In the genomic region with DNA sequence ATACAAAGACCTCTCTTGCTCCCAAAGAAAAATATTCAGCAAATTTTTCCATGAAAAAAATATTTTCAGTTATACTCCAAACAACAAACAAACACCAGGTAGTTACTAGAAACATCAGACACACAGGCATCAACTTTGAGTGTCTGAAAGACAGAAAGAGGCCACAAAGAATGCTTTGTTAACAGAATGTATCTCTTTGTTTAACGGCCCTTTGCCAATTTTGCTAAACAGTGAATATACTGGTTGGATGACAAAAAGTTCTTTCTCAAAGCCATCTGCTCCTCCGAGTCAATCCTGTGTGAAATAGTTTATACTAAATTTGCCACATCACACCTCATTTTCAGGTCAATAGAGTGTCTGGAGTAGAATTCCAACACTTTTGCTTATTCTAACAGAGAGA, we compare ENCODE assay signal across 16 cellular contexts.
DNase-seq lines count a peak whose midpoint lies in the region.
"Had no signal": no experiment of that assay in that cellular context is flagged by ENCODE, and none has a peak within 500 bp of the region (broad histone marks: within the 10 kb centered on the region; RNA-seq: fewer than 3 reads in every experiment).

No MANE protein-coding gene starts in this region.

- H3K4me1 ChIP-seq in GM23248 (ENCODE audit: insufficient read depth) = no peaks in the 10 kb centered on the region
- H3K4me1 ChIP-seq: BE2C, Caco-2 had no signal

- no peaks in the 10 kb centered on the region for H3K27me3 ChIP-seq in GM23248 (replicated peaks; ENCODE audit: insufficient read depth)
- H3K27me3 ChIP-seq: BE2C had no signal

- H3K9me2 ChIP-seq in GM23248 (ENCODE audit: insufficient read depth) = no peaks in the 10 kb centered on the region

- H3K36me3 ChIP-seq in GM23248 (ENCODE audit: low read depth) = no peaks in the 10 kb centered on the region
- H3K36me3 ChIP-seq: BE2C had no signal

- H3K79me2 ChIP-seq in GM23248 (ENCODE audit: insufficient read depth) = no peaks in the 10 kb centered on the region

- peak; percentile 25 for DNase-seq in COLO829 (ENCODE audit: low spot score)
- peak; percentile 57 for DNase-seq in globus pallidus (ENCODE audit: low spot score)
- DNase-seq in middle frontal gyrus (ENCODE audit: extremely low spot score, low spot score) = peak; percentile 18
- DNase-seq in superior temporal gyrus (ENCODE audit: extremely low spot score) = peak; percentile 82
- DNase-seq in activated CD4-positive, alpha-beta T cell treated with anti-CD3 and anti-CD28 coated beads, Interleukin-2, amount 50 U/mL, for 48 hours = no peak
- DNase-seq in NCI-H82 (lab: John Stamatoyannopoulos, UW) = no peak
- DNase-seq in GM23248 = no peak
- DNase-seq: 8988T; BE2C; Caco-2; CD4-positive, CD25-positive, alpha-beta regulatory T cell; CD8-positive, alpha-beta memory T cell; GDM1; GOT3; H7; HFFc6 had no signal

- H3F3A ChIP-seq in GM23248 (ENCODE audit: insufficient read depth) = no peaks in the 10 kb centered on the region

- no peak overlapping the region for H3K4me3 ChIP-seq in GM23248

- no peaks in the 10 kb centered on the region for H4K20me1 ChIP-seq in GM23248 (ENCODE audit: insufficient read depth)

- no peak overlapping the region for H3K27ac ChIP-seq in GM23248

- H3K4me2 ChIP-seq in GM23248 (ENCODE audit: unreplicated experiment) = no peak overlapping the region

- H3K9me3 ChIP-seq in GM23248 (ENCODE audit: low read depth) = no peaks in the 10 kb centered on the region

- 19 to 27% methylated on average over 2 of the region's 2 CpGs for WGBS in GM23248 (ENCODE audit: low coverage in 1 of 2, low lambda C conversion rate in 2 of 2, missing lambda C conversion rate in 2 of 2), 2 experiments

- H3K9ac ChIP-seq in GM23248 = no peak overlapping the region

- no peak overlapping the region for H2AFZ ChIP-seq in GM23248

- in situ Hi-C loops in GM23248 (cut with MboI) = no loop called here

Comparison
In these comparisons a context has a peak if more than half of its experiments do, and no peak if none do; other contexts are left out.
1. DNase-seq: peak in COLO829 (single experiment), globus pallidus (single experiment), middle frontal gyrus (single experiment) and superior temporal gyrus (single experiment); none in activated CD4-positive, alpha-beta T cell treated with anti-CD3 and anti-CD28 coated beads, Interleukin-2, amount 50 U/mL, for 48 hours (0 of 2), NCI-H82 (single experiment) and GM23248 (single experiment).